Comparison of ENCODE assay signal across 1 cellular context in genomic region chr4:74394476-74395136, GRCh38.
A peak's percentile ranks its signal among the peaks of the same experiment; 100 is the strongest.
TF ChIP-seq lines count a peak whose summit lies in the region.

No MANE protein-coding gene starts in this region.

TF ChIP-seq in K562, 482 proteins besides CTCF, POLR2A, EP300 and RAD21 (continued from another document and continues in another):
- TF ChIP-seq RCOR1 (IDR thresholded peaks at IDR 0.05; ENCODE audit: borderline replicate concordance in 1 of 2, low read depth in 2 of 2, low read length in 2 of 2) (peak in 1 of 2 experiments; percentile 89; a peak in 2 of 4 replicates), ZNF174 (CRISPR knock-in tag; IDR thresholded peaks at IDR 0.05) (no peak), ZBTB7A (IDR thresholded peaks at IDR 0.05; ENCODE audit: borderline replicate concordance, control insufficient read depth, low read depth, low read length) (no peak), ZNF57 (CRISPR knock-in tag; IDR thresholded peaks at IDR 0.05) (no peak), GTF2F1 (IDR thresholded peaks at IDR 0.05; ENCODE audit: low read depth, low read length) (no peak), COPS2 (conservative IDR thresholded peaks at IDR 0.05) (no peak), TEAD1 (CRISPR knock-in tag; IDR thresholded peaks at IDR 0.05) (no peak), TEAD4 (IDR thresholded peaks at IDR 0.05; ENCODE audit: low read length) (peak; percentile 71; the same call in 1 of the 2 replicates), TEAD4 (CRISPR knock-in tag; IDR thresholded peaks at IDR 0.05; ENCODE audit: borderline replicate concordance) (no peak), RBM14 (IDR thresholded peaks at IDR 0.05; ENCODE audit: borderline replicate concordance, insufficient read depth, low read depth, low read length) (no peak), HMBOX1 (IDR thresholded peaks at IDR 0.05) (peak; percentile 94), SMAD3 (CRISPR knock-in tag; conservative IDR thresholded peaks at IDR 0.05) (no peak), RBM22 (IDR thresholded peaks at IDR 0.05; ENCODE audit: low read depth, low read length, poor library complexity, severe bottlenecking) (no peak), NCOR1 (IDR thresholded peaks at IDR 0.05) (0 out of 2 replicates have a peak, but pooled peaks have one; percentile 6), SMARCE1 (IDR thresholded peaks at IDR 0.05) (peak; percentile 91; the same call in 1 of the 2 replicates), ATF7 (IDR thresholded peaks at IDR 0.05) (peak; percentile 59), ZFP36 (IDR thresholded peaks at IDR 0.05; ENCODE audit: low read depth, low read length, partially characterized antibody) (no peak), SFPQ (IDR thresholded peaks at IDR 0.05; ENCODE audit: low read depth, low read length) (no peak), CBX1 (IDR thresholded peaks at IDR 0.05; ENCODE audit: low read depth) (no peak), ZNF668 (CRISPR knock-in tag; IDR thresholded peaks at IDR 0.05) (no peak), HDAC3 (IDR thresholded peaks at IDR 0.05; ENCODE audit: borderline replicate concordance, partially characterized antibody) (peak; percentile 12), MCM2 (IDR thresholded peaks at IDR 0.05; ENCODE audit: low read depth) (no peak), NONO (IDR thresholded peaks at IDR 0.05; ENCODE audit: low read depth in 2 of 2, low read length in 1 of 2) (no peak), SRSF1 (IDR thresholded peaks at IDR 0.05; ENCODE audit: low read depth, low read length) (no peak), ZNF263 (CRISPR knock-in tag; IDR thresholded peaks at IDR 0.05; ENCODE audit: borderline replicate concordance) (no peak), MCM5 (IDR thresholded peaks at IDR 0.05; ENCODE audit: low read depth) (no peak), ZNF395 (CRISPR knock-in tag; IDR thresholded peaks at IDR 0.05) (no peak), YY1 (IDR thresholded peaks at IDR 0.05; ENCODE audit: borderline replicate concordance in 1 of 3, control insufficient read depth in 1 of 3, extremely low read depth in 1 of 3, insufficient read depth in 3 of 3, insufficient read length in 1 of 3, insufficient replicate concordance in 2 of 3, low read depth in 1 of 3, low read length in 2 of 3) (no peak), SREBF1 (IDR thresholded peaks at IDR 0.05; ENCODE audit: borderline replicate concordance, low read depth, low read length) (no peak), ZNF79 (CRISPR knock-in tag; IDR thresholded peaks at IDR 0.05; ENCODE audit: low read depth) (no peak), ZBTB11 (CRISPR knock-in tag; IDR thresholded peaks at IDR 0.05) (no peak), NR4A1 (CRISPR knock-in tag; IDR thresholded peaks at IDR 0.05) (no peak), NR4A1 (tag; IDR thresholded peaks at IDR 0.05) (no peak), SMARCC2 (IDR thresholded peaks at IDR 0.05; ENCODE audit: low read depth) (peak; percentile 66; the same call in 1 of the 2 replicates), ZNF436 (CRISPR knock-in tag; IDR thresholded peaks at IDR 0.05) (no peak), ZNF561 (CRISPR knock-in tag; conservative IDR thresholded peaks at IDR 0.05) (no peak), FOXK2 (conservative IDR thresholded peaks at IDR 0.05 in 1 of 2, IDR thresholded peaks at IDR 0.05 in 1 of 2; ENCODE audit: low read depth in 2 of 2) (no peak), ZNF239 (CRISPR knock-in tag; IDR thresholded peaks at IDR 0.05) (no peak)
- TF ChIP-seq, protein P1, sequence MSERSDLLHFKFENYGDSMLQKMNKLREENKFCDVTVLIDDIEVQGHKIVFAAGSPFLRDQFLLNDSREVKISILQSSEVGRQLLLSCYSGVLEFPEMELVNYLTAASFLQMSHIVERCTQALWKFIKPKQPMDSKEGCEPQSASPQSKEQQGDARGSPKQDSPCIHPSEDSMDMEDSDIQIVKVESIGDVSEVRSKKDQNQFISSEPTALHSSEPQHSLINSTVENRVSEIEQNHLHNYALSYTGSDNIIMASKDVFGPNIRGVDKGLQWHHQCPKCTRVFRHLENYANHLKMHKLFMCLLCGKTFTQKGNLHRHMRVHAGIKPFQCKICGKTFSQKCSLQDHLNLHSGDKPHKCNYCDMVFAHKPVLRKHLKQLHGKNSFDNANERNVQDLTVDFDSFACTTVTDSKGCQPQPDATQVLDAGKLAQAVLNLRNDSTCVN (CRISPR knock-in tag; IDR thresholded peaks at IDR 0.05): no peak
- TF ChIP-seq, protein P2, sequence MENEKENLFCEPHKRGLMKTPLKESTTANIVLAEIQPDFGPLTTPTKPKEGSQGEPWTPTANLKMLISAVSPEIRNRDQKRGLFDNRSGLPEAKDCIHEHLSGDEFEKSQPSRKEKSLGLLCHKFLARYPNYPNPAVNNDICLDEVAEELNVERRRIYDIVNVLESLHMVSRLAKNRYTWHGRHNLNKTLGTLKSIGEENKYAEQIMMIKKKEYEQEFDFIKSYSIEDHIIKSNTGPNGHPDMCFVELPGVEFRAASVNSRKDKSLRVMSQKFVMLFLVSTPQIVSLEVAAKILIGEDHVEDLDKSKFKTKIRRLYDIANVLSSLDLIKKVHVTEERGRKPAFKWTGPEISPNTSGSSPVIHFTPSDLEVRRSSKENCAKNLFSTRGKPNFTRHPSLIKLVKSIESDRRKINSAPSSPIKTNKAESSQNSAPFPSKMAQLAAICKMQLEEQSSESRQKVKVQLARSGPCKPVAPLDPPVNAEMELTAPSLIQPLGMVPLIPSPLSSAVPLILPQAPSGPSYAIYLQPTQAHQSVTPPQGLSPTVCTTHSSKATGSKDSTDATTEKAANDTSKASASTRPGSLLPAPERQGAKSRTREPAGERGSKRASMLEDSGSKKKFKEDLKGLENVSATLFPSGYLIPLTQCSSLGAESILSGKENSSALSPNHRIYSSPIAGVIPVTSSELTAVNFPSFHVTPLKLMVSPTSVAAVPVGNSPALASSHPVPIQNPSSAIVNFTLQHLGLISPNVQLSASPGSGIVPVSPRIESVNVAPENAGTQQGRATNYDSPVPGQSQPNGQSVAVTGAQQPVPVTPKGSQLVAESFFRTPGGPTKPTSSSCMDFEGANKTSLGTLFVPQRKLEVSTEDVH (IDR thresholded peaks at IDR 0.05; ENCODE audit: low read depth, partially characterized antibody): no peak
- TF ChIP-seq, protein P3, sequence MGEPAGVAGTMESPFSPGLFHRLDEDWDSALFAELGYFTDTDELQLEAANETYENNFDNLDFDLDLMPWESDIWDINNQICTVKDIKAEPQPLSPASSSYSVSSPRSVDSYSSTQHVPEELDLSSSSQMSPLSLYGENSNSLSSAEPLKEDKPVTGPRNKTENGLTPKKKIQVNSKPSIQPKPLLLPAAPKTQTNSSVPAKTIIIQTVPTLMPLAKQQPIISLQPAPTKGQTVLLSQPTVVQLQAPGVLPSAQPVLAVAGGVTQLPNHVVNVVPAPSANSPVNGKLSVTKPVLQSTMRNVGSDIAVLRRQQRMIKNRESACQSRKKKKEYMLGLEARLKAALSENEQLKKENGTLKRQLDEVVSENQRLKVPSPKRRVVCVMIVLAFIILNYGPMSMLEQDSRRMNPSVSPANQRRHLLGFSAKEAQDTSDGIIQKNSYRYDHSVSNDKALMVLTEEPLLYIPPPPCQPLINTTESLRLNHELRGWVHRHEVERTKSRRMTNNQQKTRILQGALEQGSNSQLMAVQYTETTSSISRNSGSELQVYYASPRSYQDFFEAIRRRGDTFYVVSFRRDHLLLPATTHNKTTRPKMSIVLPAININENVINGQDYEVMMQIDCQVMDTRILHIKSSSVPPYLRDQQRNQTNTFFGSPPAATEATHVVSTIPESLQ (CRISPR knock-in tag; IDR thresholded peaks at IDR 0.05): 0 out of 2 replicates have a peak, but pooled peaks have one; percentile 65
- TF ChIP-seq, protein P4, sequence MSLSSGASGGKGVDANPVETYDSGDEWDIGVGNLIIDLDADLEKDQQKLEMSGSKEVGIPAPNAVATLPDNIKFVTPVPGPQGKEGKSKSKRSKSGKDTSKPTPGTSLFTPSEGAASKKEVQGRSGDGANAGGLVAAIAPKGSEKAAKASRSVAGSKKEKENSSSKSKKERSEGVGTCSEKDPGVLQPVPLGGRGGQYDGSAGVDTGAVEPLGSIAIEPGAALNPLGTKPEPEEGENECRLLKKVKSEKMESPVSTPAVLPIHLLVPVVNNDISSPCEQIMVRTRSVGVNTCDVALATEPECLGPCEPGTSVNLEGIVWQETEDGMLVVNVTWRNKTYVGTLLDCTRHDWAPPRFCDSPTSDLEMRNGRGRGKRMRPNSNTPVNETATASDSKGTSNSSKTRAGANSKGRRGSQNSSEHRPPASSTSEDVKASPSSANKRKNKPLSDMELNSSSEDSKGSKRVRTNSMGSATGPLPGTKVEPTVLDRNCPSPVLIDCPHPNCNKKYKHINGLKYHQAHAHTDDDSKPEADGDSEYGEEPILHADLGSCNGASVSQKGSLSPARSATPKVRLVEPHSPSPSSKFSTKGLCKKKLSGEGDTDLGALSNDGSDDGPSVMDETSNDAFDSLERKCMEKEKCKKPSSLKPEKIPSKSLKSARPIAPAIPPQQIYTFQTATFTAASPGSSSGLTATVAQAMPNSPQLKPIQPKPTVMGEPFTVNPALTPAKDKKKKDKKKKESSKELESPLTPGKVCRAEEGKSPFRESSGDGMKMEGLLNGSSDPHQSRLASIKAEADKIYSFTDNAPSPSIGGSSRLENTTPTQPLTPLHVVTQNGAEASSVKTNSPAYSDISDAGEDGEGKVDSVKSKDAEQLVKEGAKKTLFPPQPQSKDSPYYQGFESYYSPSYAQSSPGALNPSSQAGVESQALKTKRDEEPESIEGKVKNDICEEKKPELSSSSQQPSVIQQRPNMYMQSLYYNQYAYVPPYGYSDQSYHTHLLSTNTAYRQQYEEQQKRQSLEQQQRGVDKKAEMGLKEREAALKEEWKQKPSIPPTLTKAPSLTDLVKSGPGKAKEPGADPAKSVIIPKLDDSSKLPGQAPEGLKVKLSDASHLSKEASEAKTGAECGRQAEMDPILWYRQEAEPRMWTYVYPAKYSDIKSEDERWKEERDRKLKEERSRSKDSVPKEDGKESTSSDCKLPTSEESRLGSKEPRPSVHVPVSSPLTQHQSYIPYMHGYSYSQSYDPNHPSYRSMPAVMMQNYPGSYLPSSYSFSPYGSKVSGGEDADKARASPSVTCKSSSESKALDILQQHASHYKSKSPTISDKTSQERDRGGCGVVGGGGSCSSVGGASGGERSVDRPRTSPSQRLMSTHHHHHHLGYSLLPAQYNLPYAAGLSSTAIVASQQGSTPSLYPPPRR (CRISPR knock-in tag; IDR thresholded peaks at IDR 0.05; ENCODE audit: borderline replicate concordance): no peak
- TF ChIP-seq, protein P5, sequence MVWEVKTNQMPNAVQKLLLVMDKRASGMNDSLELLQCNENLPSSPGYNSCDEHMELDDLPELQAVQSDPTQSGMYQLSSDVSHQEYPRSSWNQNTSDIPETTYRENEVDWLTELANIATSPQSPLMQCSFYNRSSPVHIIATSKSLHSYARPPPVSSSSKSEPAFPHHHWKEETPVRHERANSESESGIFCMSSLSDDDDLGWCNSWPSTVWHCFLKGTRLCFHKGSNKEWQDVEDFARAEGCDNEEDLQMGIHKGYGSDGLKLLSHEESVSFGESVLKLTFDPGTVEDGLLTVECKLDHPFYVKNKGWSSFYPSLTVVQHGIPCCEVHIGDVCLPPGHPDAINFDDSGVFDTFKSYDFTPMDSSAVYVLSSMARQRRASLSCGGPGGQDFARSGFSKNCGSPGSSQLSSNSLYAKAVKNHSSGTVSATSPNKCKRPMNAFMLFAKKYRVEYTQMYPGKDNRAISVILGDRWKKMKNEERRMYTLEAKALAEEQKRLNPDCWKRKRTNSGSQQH (CRISPR knock-in tag; IDR thresholded peaks at IDR 0.05): no peak
